ENCODE assay signal across 17 cellular contexts in the genomic region with DNA sequence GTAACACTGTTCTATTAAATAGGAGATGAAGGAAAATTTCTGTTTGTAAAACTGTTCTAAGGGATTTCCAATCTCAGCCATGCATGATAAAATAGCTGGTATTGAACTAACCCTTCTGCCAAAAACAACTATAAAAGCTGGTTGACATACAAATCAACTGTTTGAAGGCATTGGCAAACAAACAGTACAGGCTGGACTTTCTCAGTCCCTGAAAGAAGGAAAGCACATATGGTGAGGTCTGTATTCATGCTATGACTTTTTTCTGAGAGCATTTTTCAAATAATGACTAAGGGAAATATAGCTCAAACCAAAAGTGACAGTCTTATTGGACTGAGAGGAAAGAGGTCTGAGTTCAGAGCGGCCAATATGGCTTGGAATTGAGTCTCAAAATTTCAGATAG.
DNase-seq lines count a peak whose midpoint lies in the region; ATAC-seq and TF ChIP-seq lines count a peak whose summit lies in the region.
"Had no signal": no experiment of that assay in that cellular context is flagged by ENCODE, and none has a peak within 500 bp of the region (broad histone marks: within the 10 kb centered on the region; RNA-seq: fewer than 3 reads in every experiment).

No MANE protein-coding gene starts in this region.

- H3K27me3 ChIP-seq in testis (no peaks in the 10 kb centered on the region), right atrium auricular region (no peaks in the 10 kb centered on the region)
- H3K27me3 ChIP-seq: BLaER1 had no signal

- peak; percentile 39 for DNase-seq in NCI-H446 treated with DMSO at 0.1 percent for 48 hours (lab: John Stamatoyannopoulos, UW)
- DNase-seq in dedifferentiated amniotic fluid mesenchymal stem cell (ENCODE audit: extremely low spot score): peak; percentile 38
- DNase-seq in testis: no peak
- no peak for DNase-seq in NCI-H82 treated with DMSO at 0.1 percent for 48 hours (lab: John Stamatoyannopoulos, UW; ENCODE audit: unreplicated experiment)
- DNase-seq in activated naive CD4-positive, alpha-beta T cell treated with anti-CD3 and anti-CD28 coated beads for 36 hours: no peak
- no peak for DNase-seq in right atrium auricular region (ENCODE audit: low spot score)
- no peak for DNase-seq in activated CD8-positive, alpha-beta memory T cell treated with anti-CD3 and anti-CD28 coated beads, Interleukin-2, amount 10 ng/mL, durations not matched to agents 7 days and 5 days
- DNase-seq: 8988T; AML-193; CD4-positive, CD25-positive, alpha-beta regulatory T cell; DMS53; GF-D8; HCEC 1CT; HFFc6 had no signal

- no peaks in the 10 kb centered on the region for H3K36me3 Mint-ChIP-seq in activated naive CD4-positive, alpha-beta T cell treated with anti-CD3 and anti-CD28 coated beads for 36 hours (ENCODE audit: low read depth)
- H3K36me3 Mint-ChIP-seq in activated CD8-positive, alpha-beta memory T cell treated with anti-CD3 and anti-CD28 coated beads, Interleukin-2, amount 10 ng/mL, durations not matched to agents 7 days and 5 days: no peaks in the 10 kb centered on the region
- H3K36me3 Mint-ChIP-seq: CD4-positive, CD25-positive, alpha-beta regulatory T cell had no signal

- ATAC-seq in activated CD8-positive, alpha-beta memory T cell treated with anti-CD3 and anti-CD28 coated beads, Interleukin-2, amount 10 ng/mL, durations not matched to agents 7 days and 5 days: no peak

- peaks cover 8% of the 10 kb centered on the region for H3K27me3 Mint-ChIP-seq in activated naive CD4-positive, alpha-beta T cell treated with anti-CD3 and anti-CD28 coated beads for 36 hours (ENCODE audit: low read depth)
- peaks cover 30% of the 10 kb centered on the region for H3K27me3 Mint-ChIP-seq in activated CD8-positive, alpha-beta memory T cell treated with anti-CD3 and anti-CD28 coated beads, Interleukin-2, amount 10 ng/mL, durations not matched to agents 7 days and 5 days

- H3K4me3 ChIP-seq in testis: no peak overlapping the region
- no peak overlapping the region for H3K4me3 ChIP-seq in right atrium auricular region
- H3K4me3 ChIP-seq: BLaER1 had no signal

- TF ChIP-seq CTCF in 22Rv1 (IDR thresholded peaks at IDR 0.05) (no peak), testis (IDR thresholded peaks at IDR 0.05) (no peak), right atrium auricular region (IDR thresholded peaks at IDR 0.05) (no peak)

- intact Hi-C loops in testis (cut with DNase I; ENCODE audit: low total_unique reads): no loop called here
- intact Hi-C loops in activated naive CD4-positive, alpha-beta T cell treated with anti-CD3 and anti-CD28 coated beads for 36 hours (cut with micrococcal nuclease): no loop called here

- 82 to 86% methylated on average over 1 of the region's 1 CpG for WGBS in testis, 2 donors

- H3K9me3 ChIP-seq in testis (no peaks in the 10 kb centered on the region), right atrium auricular region (no peaks in the 10 kb centered on the region)
- H3K9me3 ChIP-seq: BLaER1 had no signal

- H3K4me3 Mint-ChIP-seq in activated naive CD4-positive, alpha-beta T cell treated with anti-CD3 and anti-CD28 coated beads for 36 hours: no peak overlapping the region
- no peak overlapping the region for H3K4me3 Mint-ChIP-seq in activated CD8-positive, alpha-beta memory T cell treated with anti-CD3 and anti-CD28 coated beads, Interleukin-2, amount 10 ng/mL, durations not matched to agents 7 days and 5 days
- H3K4me3 Mint-ChIP-seq: CD4-positive, CD25-positive, alpha-beta regulatory T cell; HFFc6 had no signal

- H3K4me1 ChIP-seq in testis: peaks cover 57% of the 10 kb centered on the region
- peaks cover 0 to 13% of the 10 kb centered on the region in 2 donors for H3K4me1 ChIP-seq in right atrium auricular region
- H3K4me1 ChIP-seq: BLaER1 had no signal

- TF ChIP-seq POLR2A in testis (IDR thresholded peaks at IDR 0.05): no peak

- peak overlapping the region; percentile 32; the same call in 1 of the 2 replicates for H3K27ac ChIP-seq in 22Rv1
- H3K27ac ChIP-seq in testis: peak overlapping the region; percentile 2 to 58
- no peak overlapping the region for H3K27ac ChIP-seq in right atrium auricular region
- H3K27ac ChIP-seq: BLaER1, HL-60 had no signal

- H3K36me3 ChIP-seq in testis (ENCODE audit: low read depth, missing control alignments) (no peaks in the 10 kb centered on the region), right atrium auricular region (no peaks in the 10 kb centered on the region)
- H3K36me3 ChIP-seq: BLaER1 had no signal

- H3K4me1 Mint-ChIP-seq in activated naive CD4-positive, alpha-beta T cell treated with anti-CD3 and anti-CD28 coated beads for 36 hours (ENCODE audit: low read depth): peaks cover 4% of the 10 kb centered on the region
- peaks cover 11% of the 10 kb centered on the region for H3K4me1 Mint-ChIP-seq in activated CD8-positive, alpha-beta memory T cell treated with anti-CD3 and anti-CD28 coated beads, Interleukin-2, amount 10 ng/mL, durations not matched to agents 7 days and 5 days

- CTCF ChIA-PET in activated naive CD4-positive, alpha-beta T cell treated with anti-CD3 and anti-CD28 coated beads for 36 hours (lab: Charles Lee): interaction anchor here (0.7 to 2.0 kb wide), 2 partner anchors 9 to 12 kb away, joined by 3 to 8 read pairs; no protein-coding TSS in a partner anchor
- CTCF ChIA-PET in activated CD8-positive, alpha-beta memory T cell treated with anti-CD3 and anti-CD28 coated beads, Interleukin-2, amount 10 ng/mL, durations not matched to agents 7 days and 5 days (lab: Charles Lee): interaction anchor here (1.3 to 1.8 kb wide), 2 partner anchors 12 to 19 kb away, joined by 4 to 6 read pairs; no protein-coding TSS in a partner anchor

- no peak overlapping the region for H3K27ac Mint-ChIP-seq in activated naive CD4-positive, alpha-beta T cell treated with anti-CD3 and anti-CD28 coated beads for 36 hours
- no peak overlapping the region for H3K27ac Mint-ChIP-seq in activated CD8-positive, alpha-beta memory T cell treated with anti-CD3 and anti-CD28 coated beads, Interleukin-2, amount 10 ng/mL, durations not matched to agents 7 days and 5 days
- H3K27ac Mint-ChIP-seq: CD4-positive, CD25-positive, alpha-beta regulatory T cell; HFFc6 had no signal

- H3K9me3 Mint-ChIP-seq in activated naive CD4-positive, alpha-beta T cell treated with anti-CD3 and anti-CD28 coated beads for 36 hours: no peaks in the 10 kb centered on the region
- H3K9me3 Mint-ChIP-seq in activated CD8-positive, alpha-beta memory T cell treated with anti-CD3 and anti-CD28 coated beads, Interleukin-2, amount 10 ng/mL, durations not matched to agents 7 days and 5 days (ENCODE audit: low read depth): no peaks in the 10 kb centered on the region
- H3K9me3 Mint-ChIP-seq: CD4-positive, CD25-positive, alpha-beta regulatory T cell; HFFc6 had no signal

Comparison
In these comparisons a context has a peak if more than half of its experiments do, and no peak if none do; other contexts are left out.
1. H3K27ac ChIP-seq: peak in 22Rv1 (single experiment) and testis (2 of 2); none in right atrium auricular region (0 of 2).
2. DNase-seq: peak in NCI-H446 treated with DMSO at 0.1 percent for 48 hours (single experiment) and dedifferentiated amniotic fluid mesenchymal stem cell (single experiment); none in testis (single experiment), NCI-H82 treated with DMSO at 0.1 percent for 48 hours (single experiment), activated naive CD4-positive, alpha-beta T cell treated with anti-CD3 and anti-CD28 coated beads for 36 hours (single experiment), right atrium auricular region (single experiment) and activated CD8-positive, alpha-beta memory T cell treated with anti-CD3 and anti-CD28 coated beads, Interleukin-2, amount 10 ng/mL, durations not matched to agents 7 days and 5 days (single experiment).